Comparison of ENCODE assay signal across 8 cellular contexts in genomic region chr17:38444151-38444550, GRCh38. TPM values are rescaled to one million over a fixed set of nuclear protein-coding genes. Genes with fewer than 3 reads are reported as not detected.
A peak's percentile ranks its signal among the peaks of the same experiment; 100 is the strongest.
DNase-seq lines count a peak whose midpoint lies in the region; ATAC-seq and TF ChIP-seq lines count a peak whose summit lies in the region.

No MANE protein-coding gene starts in this region.

- in situ Hi-C loops in HAP-1 (cut with MboI; ENCODE audit: low sequenced_read_pairs) = loop anchor here (5.0 kb wide), 1 partner anchor 43 kb away; no protein-coding TSS in a partner anchor

- ATAC-seq in activated CD8-positive, alpha-beta T cell treated with anti-CD3 and anti-CD28 coated beads for 36 hours = peak; percentile 95
- peak; percentile 79 for ATAC-seq in effector memory CD8-positive, alpha-beta T cell (replicated peaks)
- peak; percentile 83 for ATAC-seq in mucosa of descending colon

- intact Hi-C loops in activated CD8-positive, alpha-beta T cell treated with anti-CD3 and anti-CD28 coated beads for 36 hours (cut with micrococcal nuclease) = no loop called here
- intact Hi-C loops in mucosa of descending colon (cut with DNase I, micrococcal nuclease) = no loop called here

- no peak overlapping the region for H3K27ac Mint-ChIP-seq in activated CD8-positive, alpha-beta T cell treated with anti-CD3 and anti-CD28 coated beads for 36 hours
- no peak overlapping the region for H3K27ac Mint-ChIP-seq in effector memory CD8-positive, alpha-beta T cell

- H3K36me3 ChIP-seq in BJ (ENCODE audit: control insufficient read depth, insufficient read depth, low read length) (peaks cover 5% of the 10 kb centered on the region), HAP-1 (replicated peaks) (no peaks in the 10 kb centered on the region), mucosa of descending colon (ENCODE audit: low read depth) (no peaks in the 10 kb centered on the region)

- H3K36me3 Mint-ChIP-seq in activated CD8-positive, alpha-beta T cell treated with anti-CD3 and anti-CD28 coated beads for 36 hours (ENCODE audit: low read depth) = no peaks in the 10 kb centered on the region
- peaks cover 6% of the 10 kb centered on the region for H3K36me3 Mint-ChIP-seq in effector memory CD8-positive, alpha-beta T cell (ENCODE audit: insufficient read depth)

- H3K4me1 Mint-ChIP-seq in activated CD8-positive, alpha-beta T cell treated with anti-CD3 and anti-CD28 coated beads for 36 hours (ENCODE audit: low read depth) = peaks cover 6% of the 10 kb centered on the region
- H3K4me1 Mint-ChIP-seq in effector memory CD8-positive, alpha-beta T cell (ENCODE audit: low read depth in 2 of 2) = peaks cover 0 to 4% of the 10 kb centered on the region in 2 donors

- H3K4me1 ChIP-seq in HAP-1 = peaks cover 5% of the 10 kb centered on the region
- no peaks in the 10 kb centered on the region for H3K4me1 ChIP-seq in mucosa of descending colon (ENCODE audit: low read depth)

- peak; percentile 98 for TF ChIP-seq CTCF in BJ (IDR thresholded peaks at IDR 0.05; ENCODE audit: insufficient read depth, low read depth, low read length)
- TF ChIP-seq CTCF in activated CD8-positive, alpha-beta T cell treated with anti-CD3 and anti-CD28 coated beads for 36 hours (IDR thresholded peaks at IDR 0.05) = peak; percentile 80
- peak; percentile 59 for TF ChIP-seq CTCF in mucosa of descending colon (IDR thresholded peaks at IDR 0.05)

- POLR2A ChIA-PET in BJ (lab: Charles Lee) = no interaction called here
- POLR2A ChIA-PET in activated CD8-positive, alpha-beta T cell treated with anti-CD3 and anti-CD28 coated beads for 36 hours (lab: Charles Lee) = interaction anchor here (0.8 kb wide), 1 partner anchor 216 kb away, joined by 4 read pairs; no protein-coding TSS in a partner anchor

- no peak overlapping the region for H3K4me3 ChIP-seq in BJ (ENCODE audit: low read depth, low read length)
- no peak overlapping the region for H3K4me3 ChIP-seq in HAP-1
- no peak overlapping the region for H3K4me3 ChIP-seq in mucosa of descending colon

- no peak overlapping the region for H3K4me3 Mint-ChIP-seq in activated CD8-positive, alpha-beta T cell treated with anti-CD3 and anti-CD28 coated beads for 36 hours
- H3K4me3 Mint-ChIP-seq in effector memory CD8-positive, alpha-beta T cell = peak overlapping the region in 1 of 2 donors; percentile 19

- H3K27me3 ChIP-seq in BJ (ENCODE audit: control insufficient read depth, insufficient read depth, low read length) = no peaks in the 10 kb centered on the region
- H3K27me3 ChIP-seq in HAP-1 (ENCODE audit: low read depth) = peaks cover 26% of the 10 kb centered on the region

- no peaks in the 10 kb centered on the region for H3K27me3 Mint-ChIP-seq in activated CD8-positive, alpha-beta T cell treated with anti-CD3 and anti-CD28 coated beads for 36 hours
- H3K27me3 Mint-ChIP-seq in effector memory CD8-positive, alpha-beta T cell = peaks cover 12 to 41% of the 10 kb centered on the region in 2 donors

- DNase-seq in BJ (ENCODE audit: low read depth) = no peak
- peak; percentile 51 to 79 for DNase-seq in HAP-1 (ENCODE audit: low spot score in 2 of 2)
- peak; percentile 59 for DNase-seq in NCI-H510A (lab: John Stamatoyannopoulos, UW)
- DNase-seq in activated CD8-positive, alpha-beta T cell treated with anti-CD3 and anti-CD28 coated beads for 36 hours = peak; percentile 77
- peak; percentile 23 to 31 (median 29) for DNase-seq in effector memory CD8-positive, alpha-beta T cell
- DNase-seq in mucosa of descending colon = peak in 2 of 3 donors; percentile 59 to 68
- DNase-seq in stimulated activated CD8-positive, alpha-beta memory T cell treated with anti-CD3 and anti-CD28 coated beads, Interleukin-7, amount 100 ng/mL, for 48 hours (ENCODE audit: extremely low read depth in 1 of 2, low read depth in 1 of 2) = peak; percentile 19 to 39
- DNase-seq in KG1 (lab: John Stamatoyannopoulos, UW) = no peak

- H3K9me3 Mint-ChIP-seq in activated CD8-positive, alpha-beta T cell treated with anti-CD3 and anti-CD28 coated beads for 36 hours = no peaks in the 10 kb centered on the region
- H3K9me3 Mint-ChIP-seq in effector memory CD8-positive, alpha-beta T cell = no peaks in the 10 kb centered on the region

- CTCF ChIA-PET in BJ (lab: Yijun Ruan, JAX) = interaction anchor here (0.8 to 3.3 kb wide), 15 partner anchors 10 to 140 kb away, joined by 3 to 19 read pairs (median 6); partner anchors contain the start of gene ARHGAP23
- CTCF ChIA-PET in activated CD8-positive, alpha-beta T cell treated with anti-CD3 and anti-CD28 coated beads for 36 hours (lab: Charles Lee) = interaction anchor here (1.0 to 1.2 kb wide), 4 partner anchors 31 to 140 kb away, joined by 3 to 5 read pairs (median 4); no protein-coding TSS in a partner anchor

- H3K9me3 ChIP-seq in HAP-1 = no peaks in the 10 kb centered on the region
- H3K9me3 ChIP-seq in mucosa of descending colon = no peaks in the 10 kb centered on the region

RNA-seq across cellular contexts. Expression of gene ARHGAP23, which starts 15.9 kb away (rescaled TPM):
- polyA plus RNA-seq in BJ (2011; rRNA removed) = 15.7 and 17.2 TPM in 2 replicates
- 30.3 and 47.3 TPM in 2 replicates for polyA minus RNA-seq in BJ (2011; rRNA and poly(A)+ RNA removed)
- total RNA-seq in activated CD8-positive, alpha-beta T cell treated with anti-CD3 and anti-CD28 coated beads for 36 hours = under 1 TPM; 0.40 to 0.47 TPM
- total RNA-seq in mucosa of descending colon = 10 to 100 TPM in 2 of 3 donors, 1 to 10 TPM in 1; 6.1 to 44.6 (median 12.6) TPM

Comparison
In these comparisons a context has a peak if more than half of its experiments do, and no peak if none do; other contexts are left out.
1. DNase-seq: peak in HAP-1 (2 of 2), NCI-H510A (single experiment), activated CD8-positive, alpha-beta T cell treated with anti-CD3 and anti-CD28 coated beads for 36 hours (single experiment), effector memory CD8-positive, alpha-beta T cell (3 of 3), mucosa of descending colon (2 of 3) and stimulated activated CD8-positive, alpha-beta memory T cell treated with anti-CD3 and anti-CD28 coated beads, Interleukin-7, amount 100 ng/mL, for 48 hours (2 of 2); none in BJ (single experiment) and KG1 (single experiment).
2. RNA of gene ARHGAP23, which starts 15.9 kb away (total RNA-seq): 6.1 to 44.6 TPM in mucosa of descending colon; 0.40 to 0.47 TPM in activated CD8-positive, alpha-beta T cell treated with anti-CD3 and anti-CD28 coated beads for 36 hours; every median in the first group is over 4 times any median in the second.
3. Peak in every context shown above with its lines, with median percentiles within 50 percentile points of each other: CTCF ChIP-seq and ATAC-seq.